In the genomic region with DNA sequence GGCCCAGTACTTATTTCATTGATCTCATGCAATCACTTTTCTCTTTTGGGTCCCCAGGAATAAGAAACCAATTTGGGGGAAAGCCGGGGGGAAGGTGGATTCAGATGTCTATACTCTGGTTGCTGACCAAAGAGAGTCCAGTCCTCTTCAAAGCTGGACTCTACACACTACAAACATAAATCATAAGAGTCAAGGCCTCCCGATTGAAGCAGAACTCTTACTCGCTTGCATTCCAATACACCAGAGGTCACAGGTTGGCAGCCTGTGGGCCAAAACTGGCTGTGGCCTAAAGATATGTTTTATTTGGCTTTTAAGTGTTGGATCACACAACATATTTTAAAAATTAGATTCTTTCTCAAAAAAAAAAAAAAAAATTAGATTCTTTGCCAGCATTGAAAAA, we compare ENCODE assay signal across 27 cellular contexts.
"Had no signal": no experiment of that assay in that cellular context is flagged by ENCODE, and none has a peak within 500 bp of the region (broad histone marks: within the 10 kb centered on the region; RNA-seq: fewer than 3 reads in every experiment).

No MANE protein-coding gene starts in this region.

- H3K4me3 Mint-ChIP-seq: activated CD4-positive, alpha-beta memory T cell treated with anti-CD3 and anti-CD28 coated beads for 36 hours; activated naive CD8-positive, alpha-beta T cell treated with anti-CD3 and anti-CD28 coated beads, Interleukin-2, amount 10 ng/mL, durations not matched to agents 7 days and 5 days; endodermal cell; natural killer cell treated with Interleukin-12 subunit alpha and Interleukin-12 subunit beta and Interleukin-15 and Interleukin-18, amount 100 ng/mL, for 72 hours; stimulated activated effector memory CD8-positive, alpha-beta T cell treated with anti-CD3 and anti-CD28 coated beads, Interleukin-12 subunit alpha, Interleukin-12 subunit beta, amount 100 ng/mL, for 72 hours; stimulated activated naive CD8-positive, alpha-beta T cell treated with anti-CD3 and anti-CD28 coated beads, Interleukin-15, amount 100 ng/mL, for 72 hours; T-helper 1 cell treated with Interleukin-12 subunit alpha and Interleukin-12 subunit beta and Interleukin-4 antibody, amounts not matched to agents 30 μg/mL and 1 μg/mL, for 36 hours had no signal

- ATAC-seq: body of pancreas; left lung; natural killer cell treated with Interleukin-12 subunit alpha and Interleukin-12 subunit beta and Interleukin-15 and Interleukin-18, amount 100 ng/mL, for 72 hours; stimulated activated effector memory CD8-positive, alpha-beta T cell treated with anti-CD3 and anti-CD28 coated beads, Interleukin-12 subunit alpha, Interleukin-12 subunit beta, amount 100 ng/mL, for 72 hours; stimulated activated naive CD8-positive, alpha-beta T cell treated with anti-CD3 and anti-CD28 coated beads, Interleukin-15, amount 100 ng/mL, for 72 hours had no signal

- H3K27ac ChIP-seq: body of pancreas, cardiac muscle cell, left lung, neutrophil, pancreas, skin epidermis, suprapubic skin, tibial nerve, uterus had no signal

- H3K27me3 ChIP-seq: cardiac muscle cell, tibial nerve had no signal

- H3K27ac Mint-ChIP-seq: activated CD4-positive, alpha-beta memory T cell treated with anti-CD3 and anti-CD28 coated beads for 36 hours; activated naive CD8-positive, alpha-beta T cell treated with anti-CD3 and anti-CD28 coated beads, Interleukin-2, amount 10 ng/mL, durations not matched to agents 7 days and 5 days; natural killer cell treated with Interleukin-12 subunit alpha and Interleukin-12 subunit beta and Interleukin-15 and Interleukin-18, amount 100 ng/mL, for 72 hours; stimulated activated effector memory CD8-positive, alpha-beta T cell treated with anti-CD3 and anti-CD28 coated beads, Interleukin-12 subunit alpha, Interleukin-12 subunit beta, amount 100 ng/mL, for 72 hours; stimulated activated naive CD8-positive, alpha-beta T cell treated with anti-CD3 and anti-CD28 coated beads, Interleukin-15, amount 100 ng/mL, for 72 hours; T-helper 1 cell treated with Interleukin-12 subunit alpha and Interleukin-12 subunit beta and Interleukin-4 antibody, amounts not matched to agents 30 μg/mL and 1 μg/mL, for 36 hours had no signal

- H3K4me1 Mint-ChIP-seq: activated naive CD8-positive, alpha-beta T cell treated with anti-CD3 and anti-CD28 coated beads, Interleukin-2, amount 10 ng/mL, durations not matched to agents 7 days and 5 days; stimulated activated effector memory CD8-positive, alpha-beta T cell treated with anti-CD3 and anti-CD28 coated beads, Interleukin-12 subunit alpha, Interleukin-12 subunit beta, amount 100 ng/mL, for 72 hours; stimulated activated naive CD8-positive, alpha-beta T cell treated with anti-CD3 and anti-CD28 coated beads, Interleukin-15, amount 100 ng/mL, for 72 hours had no signal

- H3K9me3 ChIP-seq: body of pancreas, left lung, neutrophil, pancreas, suprapubic skin, uterus had no signal

- H3K36me3 ChIP-seq: cardiac muscle cell, left lung, neutrophil, pancreas, suprapubic skin, tibial nerve, uterus had no signal

- H3K36me3 Mint-ChIP-seq: activated CD4-positive, alpha-beta memory T cell treated with anti-CD3 and anti-CD28 coated beads for 36 hours; activated naive CD8-positive, alpha-beta T cell treated with anti-CD3 and anti-CD28 coated beads, Interleukin-2, amount 10 ng/mL, durations not matched to agents 7 days and 5 days; natural killer cell treated with Interleukin-12 subunit alpha and Interleukin-12 subunit beta and Interleukin-15 and Interleukin-18, amount 100 ng/mL, for 72 hours; stimulated activated effector memory CD8-positive, alpha-beta T cell treated with anti-CD3 and anti-CD28 coated beads, Interleukin-12 subunit alpha, Interleukin-12 subunit beta, amount 100 ng/mL, for 72 hours had no signal

- H3K4me3 ChIP-seq: body of pancreas, cardiac muscle cell, left lung, pancreas, skin epidermis, suprapubic skin, tibial nerve, uterus had no signal

- DNase-seq: activated CD4-positive, alpha-beta memory T cell treated with anti-CD3 and anti-CD28 coated beads for 36 hours; activated CD4-positive, alpha-beta T cell treated with anti-CD3 and anti-CD28 coated beads for 48 hours; activated CD4-positive, CD25-positive, alpha-beta regulatory T cell; activated naive CD4-positive, alpha-beta T cell treated with Interleukin-2 at 50 U/mL for 16 hours; activated naive CD8-positive, alpha-beta T cell treated with anti-CD3 and anti-CD28 coated beads, Interleukin-2, amount 10 ng/mL, durations not matched to agents 7 days and 5 days; activated T-cell treated with anti-CD3 and anti-CD28 coated beads, Interleukin-2, amount 50 U/mL, for 48 hours; amniotic stem cell; body of pancreas; cortex of kidney; endodermal cell; kidney; left lung; mammary epithelial cell; midbrain; pancreas; stimulated activated CD4-positive, alpha-beta T cell treated with anti-CD3 and anti-CD28 coated beads, Interleukin-2, amount 100 ng/mL, for 24 hours; stimulated activated naive CD8-positive, alpha-beta T cell treated with anti-CD3 and anti-CD28 coated beads, Interleukin-15, amount 100 ng/mL, for 72 hours; T1000; uterus had no signal

- H3K9me3 Mint-ChIP-seq: activated CD4-positive, alpha-beta memory T cell treated with anti-CD3 and anti-CD28 coated beads for 36 hours; natural killer cell treated with Interleukin-12 subunit alpha and Interleukin-12 subunit beta and Interleukin-15 and Interleukin-18, amount 100 ng/mL, for 72 hours; T-helper 1 cell treated with Interleukin-12 subunit alpha and Interleukin-12 subunit beta and Interleukin-4 antibody, amounts not matched to agents 30 μg/mL and 1 μg/mL, for 36 hours had no signal

- H3K4me1 ChIP-seq: body of pancreas, left lung, pancreas, suprapubic skin, uterus had no signal
